12 cellular contexts compared by ENCODE assay signal in the genomic region with DNA sequence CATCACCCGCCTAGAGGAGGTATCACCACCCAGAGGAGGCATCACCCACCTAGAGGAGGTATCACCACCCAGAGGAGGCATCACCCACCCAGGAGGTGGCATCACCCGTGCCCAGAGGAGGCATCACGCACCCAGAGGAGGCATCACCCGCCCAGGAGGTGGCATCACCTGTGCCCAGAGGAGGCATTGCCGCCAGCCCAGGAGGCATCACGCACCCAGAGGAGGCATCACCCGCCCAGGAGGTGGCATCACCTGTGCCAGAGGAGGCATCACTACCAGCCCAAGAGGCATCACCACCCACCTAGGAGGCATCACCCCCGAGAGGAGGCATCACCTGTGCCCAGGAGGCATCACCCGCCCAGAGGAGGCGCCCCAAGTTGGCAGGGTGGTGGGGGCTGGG. TPM values are rescaled to one million over a fixed set of nuclear protein-coding genes. Genes with fewer than 3 reads are reported as not detected.
DNase-seq lines count a peak whose midpoint lies in the region; ATAC-seq and TF ChIP-seq lines count a peak whose summit lies in the region.
"Had no signal": no experiment of that assay in that cellular context is flagged by ENCODE, and none has a peak within 500 bp of the region (broad histone marks: within the 10 kb centered on the region; RNA-seq: fewer than 3 reads in every experiment).

No MANE protein-coding gene starts in this region.

- H2AFZ ChIP-seq in trophoblast cell (ENCODE audit: insufficient read depth, low read length, poor library complexity), result no peak overlapping the region

- no peak overlapping the region for H3K4me2 ChIP-seq in trophoblast cell (ENCODE audit: low read length)

- peaks cover 7% of the 10 kb centered on the region for H3K79me2 ChIP-seq in trophoblast cell (ENCODE audit: control insufficient read depth, insufficient read depth, low read length, poor library complexity)

- peaks cover 13% of the 10 kb centered on the region for H3K79me1 ChIP-seq in trophoblast cell (ENCODE audit: low read length)

- no peaks in the 10 kb centered on the region for H3K9me3 ChIP-seq in heart left ventricle
- no peaks in the 10 kb centered on the region for H3K9me3 ChIP-seq in breast epithelium
- no peaks in the 10 kb centered on the region for H3K9me3 ChIP-seq in muscle layer of colon (ENCODE audit: low read length)
- H3K9me3 ChIP-seq in upper lobe of left lung, result no peaks in the 10 kb centered on the region
- peaks cover 2% of the 10 kb centered on the region for H3K9me3 ChIP-seq in trophoblast cell (ENCODE audit: insufficient read depth, low read depth, low read length)
- H3K9me3 ChIP-seq: BE2C, MG63 had no signal

- no peak overlapping the region for H2BK120ac ChIP-seq in trophoblast cell (ENCODE audit: insufficient read depth, low read length, poor library complexity)

- TF ChIP-seq CTCF in heart left ventricle (IDR thresholded peaks at IDR 0.05) (no peak), breast epithelium (IDR thresholded peaks at IDR 0.05) (no peak), upper lobe of left lung (IDR thresholded peaks at IDR 0.05) (no peak)

- H3K9ac ChIP-seq in muscle layer of colon (ENCODE audit: low read length), result peak overlapping the region; percentile 39
- H3K9ac ChIP-seq in trophoblast cell (ENCODE audit: low read length), result no peak overlapping the region

- H4K12ac ChIP-seq in trophoblast cell (ENCODE audit: low read depth, low read length), result no peak overlapping the region

- no peak overlapping the region for H3K23ac ChIP-seq in trophoblast cell (ENCODE audit: low read length)

- 81 to 87% (median 84%) methylated on average over 7 to 10 of the region's 10 CpGs for WGBS in heart left ventricle, 4 donors
- 89% methylated on average over 8 of the region's 10 CpGs; no CpG with 5 or more reads in 1 of the 2 donors for WGBS in upper lobe of left lung, 2 donors
- WGBS in trophoblast cell (ENCODE audit: extremely low coverage, insufficient coverage, insufficient read length), result no CpG with 5 or more reads among the region's 10 CpGs

- no peak overlapping the region for H2BK5ac ChIP-seq in trophoblast cell (ENCODE audit: low read depth, low read length, poor library complexity)

- H3K4me3 ChIP-seq in heart left ventricle (peak overlapping the region in 10 of 12 donors; percentile 66 to 100 (median 94)), breast epithelium (peak overlapping the region; percentile 80 to 83 (median 82)), muscle layer of colon (ENCODE audit: low read depth in 1 of 2, low read length in 2 of 2) (peak overlapping the region in 1 of 2 donors; percentile 18), upper lobe of left lung (peak overlapping the region in 2 of 4 donors; percentile 95 to 97), trophoblast cell (ENCODE audit: low read depth, low read length) (no peak overlapping the region)
- H3K4me3 ChIP-seq: MG63 had no signal

- no peak overlapping the region for H4K8ac ChIP-seq in trophoblast cell (ENCODE audit: low read depth, low read length)

- ATAC-seq in heart left ventricle, result no peak
- ATAC-seq in Right ventricle myocardium superior (ENCODE audit: poor library complexity), result no peak
- no peak for ATAC-seq in upper lobe of left lung (ENCODE audit: low FRiP score in 2 of 2)

- peaks cover 0 to 34% (median 7%) of the 10 kb centered on the region in 9 donors for H3K36me3 ChIP-seq in heart left ventricle
- H3K36me3 ChIP-seq in breast epithelium, result no peaks in the 10 kb centered on the region
- peaks cover 20% of the 10 kb centered on the region for H3K36me3 ChIP-seq in muscle layer of colon (ENCODE audit: insufficient read depth, low read length)
- H3K36me3 ChIP-seq in upper lobe of left lung, result peaks cover 0 to 29% (median 17%) of the 10 kb centered on the region in 4 donors
- H3K36me3 ChIP-seq in trophoblast cell (ENCODE audit: control insufficient read depth in 1 of 2, insufficient read depth in 2 of 2, low read length in 2 of 2), result peaks cover 0 to 20% of the 10 kb centered on the region in 2 experiments
- H3K36me3 ChIP-seq: BE2C, MG63 had no signal

- no peak overlapping the region for H3K18ac ChIP-seq in trophoblast cell (ENCODE audit: low read length)

- H3K27me3 ChIP-seq in heart left ventricle (no peaks in the 10 kb centered on the region), breast epithelium (no peaks in the 10 kb centered on the region), muscle layer of colon (ENCODE audit: control insufficient read depth in 1 of 2, insufficient read depth in 2 of 2, low read length in 2 of 2) (no peaks in the 10 kb centered on the region), upper lobe of left lung (no peaks in the 10 kb centered on the region), trophoblast cell (ENCODE audit: insufficient read depth, low read length) (peaks cover 12% of the 10 kb centered on the region)
- H3K27me3 ChIP-seq: MG63 had no signal

- TF ChIP-seq POLR2A in heart left ventricle (IDR thresholded peaks at IDR 0.05), result no peak
- TF ChIP-seq POLR2A in breast epithelium (IDR thresholded peaks at IDR 0.05), result no peak
- no peak for TF ChIP-seq POLR2A in upper lobe of left lung (IDR thresholded peaks at IDR 0.05)

- H2BK12ac ChIP-seq in trophoblast cell (ENCODE audit: low read length), result no peak overlapping the region

- no peak overlapping the region for H4K91ac ChIP-seq in trophoblast cell (ENCODE audit: low read depth, low read length)

- DNase-seq in heart left ventricle (no peak), Right ventricle myocardium superior (no peak), breast epithelium (ENCODE audit: low spot score in 2 of 2) (no peak), upper lobe of left lung (peak in 1 of 2 donors; percentile 69), posterior cingulate gyrus (no peak), trophoblast cell (no peak), SW 1271 (lab: John Stamatoyannopoulos, UW) (no peak)
- DNase-seq: BE2C; MG63; NCI-H748 treated with DMSO at 0.1 percent for 48 hours; stimulated activated CD4-positive, alpha-beta T cell treated with anti-CD3 and anti-CD28 coated beads, Interleukin-2, amount 100 ng/mL, for 24 hours had no signal

- H3K4ac ChIP-seq in trophoblast cell (ENCODE audit: low read depth, low read length), result no peak overlapping the region

- H3K27ac ChIP-seq in heart left ventricle, result peak overlapping the region; percentile 91 to 99 (median 96)
- peak overlapping the region; percentile 93 to 99 for H3K27ac ChIP-seq in breast epithelium
- H3K27ac ChIP-seq in muscle layer of colon (ENCODE audit: low read depth, low read length), result no peak overlapping the region
- peak overlapping the region; percentile 94 to 99 (median 98) for H3K27ac ChIP-seq in upper lobe of left lung
- H3K27ac ChIP-seq in trophoblast cell (ENCODE audit: low read depth, low read length), result no peak overlapping the region

- no peak overlapping the region for H3K14ac ChIP-seq in trophoblast cell (ENCODE audit: low read length)

- no peak overlapping the region for H2AK5ac ChIP-seq in trophoblast cell (ENCODE audit: low read length)

- TF ChIP-seq EP300 in upper lobe of left lung (IDR thresholded peaks at IDR 0.05), result no peak

- intact Hi-C loops in heart left ventricle (cut with DNase I), result loop anchor here in 9 of 10 donors (5.0 to 10.0 kb wide), 7 partner anchors 44 to 84 kb away; a partner anchor contains a TSS
- intact Hi-C loops in Right ventricle myocardium superior (cut with DNase I), result no loop called here
- intact Hi-C loops in breast epithelium (cut with DNase I; ENCODE audit: low total_unique reads), result no loop called here
- intact Hi-C loops in posterior cingulate gyrus (cut with DNase I), result loop anchor here (1.0 to 10.0 kb wide), 2 partner anchors 17 to 72 kb away; no protein-coding TSS in a partner anchor

- H3K4me1 ChIP-seq in heart left ventricle (peaks cover 17 to 82% (median 62%) of the 10 kb centered on the region in 12 donors), breast epithelium (peaks cover 9 to 10% of the 10 kb centered on the region in 2 donors), muscle layer of colon (ENCODE audit: insufficient read depth, low read length) (peaks cover 63% of the 10 kb centered on the region), upper lobe of left lung (peaks cover 71 to 84% (median 78%) of the 10 kb centered on the region in 4 donors), trophoblast cell (ENCODE audit: control insufficient read depth in 1 of 2, insufficient read depth in 2 of 2, low read length in 2 of 2) (peaks cover 25 to 28% of the 10 kb centered on the region in 2 experiments)
- H3K4me1 ChIP-seq: BE2C had no signal

RNA-seq across cellular contexts. Expression of a gene that starts 2.6 kb away (rescaled TPM):
- total RNA-seq in heart left ventricle, result 10 to 100 TPM; 12.1 to 47.3 (median 22.1) TPM
- polyA plus RNA-seq in heart left ventricle, result 10 to 100 TPM in 1 of 2 donors, 1 to 10 TPM in 1; 8.0 to 12.1 TPM
- 16.8 TPM for total RNA-seq in Right ventricle myocardium superior
- total RNA-seq in breast epithelium, result 10 to 100 TPM; 12.6 to 33.8 (median 21.1) TPM
- 100 to 1,000 TPM in 4 of 6 donors, 10 to 100 TPM in 2; 49.6 to 175 (median 110) TPM for total RNA-seq in upper lobe of left lung
- 28.5 and 29.7 TPM in 2 replicates for polyA plus RNA-seq in trophoblast cell (2013)

Comparison
In these comparisons a context has a peak if more than half of its experiments do, and no peak if none do; other contexts are left out.
1. intact Hi-C loops: an anchor here in heart left ventricle (5.0 to 10.0 kb wide) and posterior cingulate gyrus (1.0 to 10.0 kb wide); none called in Right ventricle myocardium superior and breast epithelium.
2. H3K27ac ChIP-seq: peak in heart left ventricle (12 of 12), breast epithelium (2 of 2) and upper lobe of left lung (4 of 4); none in muscle layer of colon (single experiment) and trophoblast cell (single experiment).